In genomic region chr11:46235777-46236688, GRCh38 we compare ENCODE assay signal across 13 cellular contexts. TPM values are rescaled to one million over a fixed set of nuclear protein-coding genes. Genes with fewer than 3 reads are reported as not detected.
DNase-seq lines count a peak whose midpoint lies in the region; ATAC-seq and TF ChIP-seq lines count a peak whose summit lies in the region.
"Had no signal": no experiment of that assay in that cellular context is flagged by ENCODE, and none has a peak within 500 bp of the region (broad histone marks: within the 10 kb centered on the region; RNA-seq: fewer than 3 reads in every experiment).

No MANE protein-coding gene starts in this region.

- H3K27me3 ChIP-seq in BLaER1 treated with 17β-estradiol and CSF1 and Interleukin-3, amounts not matched to agents 10 nM and 100 nM: peaks cover 15 to 54% (median 39%) of the 10 kb centered on the region in 11 experiments
- H3K27me3 ChIP-seq in left lung (peaks cover 0 to 16% of the 10 kb centered on the region in 2 donors), BE2C (peaks cover 6% of the 10 kb centered on the region; the same call in 1 of the 2 replicates)
- H3K27me3 ChIP-seq: body of pancreas had no signal

- H3K9ac ChIP-seq in BLaER1 treated with 17β-estradiol and CSF1 and Interleukin-3, amounts not matched to agents 10 nM and 100 nM: no peak overlapping the region

- peaks cover 7 to 24% (median 21%) of the 10 kb centered on the region in 3 donors for H3K4me1 Mint-ChIP-seq in T-cell

- H3K9me3 ChIP-seq in BLaER1 treated with 17β-estradiol and CSF1 and Interleukin-3, amounts not matched to agents 10 nM and 100 nM (replicated peaks in 1 of 11): peaks cover 5 to 34% (median 9%) of the 10 kb centered on the region in 11 experiments; a peak in 18 of 22 replicates
- H3K9me3 ChIP-seq in left lung: no peaks in the 10 kb centered on the region
- no peaks in the 10 kb centered on the region for H3K9me3 ChIP-seq in BE2C
- H3K9me3 ChIP-seq: body of pancreas had no signal

- no peaks in the 10 kb centered on the region for H4K20me1 ChIP-seq in BLaER1 treated with 17β-estradiol and CSF1 and Interleukin-3, amounts not matched to agents 10 nM and 100 nM

- H3K4me1 ChIP-seq in BLaER1 treated with 17β-estradiol and CSF1 and Interleukin-3, amounts not matched to agents 10 nM and 100 nM: peaks cover 16 to 41% (median 32%) of the 10 kb centered on the region in 10 experiments
- H3K4me1 ChIP-seq in left lung: peaks cover 21 to 43% of the 10 kb centered on the region in 2 donors
- no peaks in the 10 kb centered on the region; the same call in 1 of the 2 replicates for H3K4me1 ChIP-seq in BE2C

- no peaks in the 10 kb centered on the region for H3K36me3 Mint-ChIP-seq in T-cell

- peak overlapping the region in 6 of 11 experiments; percentile 6 to 93 (median 68); a peak in 11 of 22 replicates for H3K4me2 ChIP-seq in BLaER1 treated with 17β-estradiol and CSF1 and Interleukin-3, amounts not matched to agents 10 nM and 100 nM

- H3K27me3 Mint-ChIP-seq in T-cell: peaks cover 24 to 27% of the 10 kb centered on the region in 2 donors

- peak overlapping the region in 5 of 11 experiments; percentile 23 to 71 (median 33); a peak in 5 of 22 replicates for H3K27ac ChIP-seq in BLaER1 treated with 17β-estradiol and CSF1 and Interleukin-3, amounts not matched to agents 10 nM and 100 nM
- H3K27ac ChIP-seq in left lung: peak overlapping the region; percentile 29 to 91

- H3K4me3 ChIP-seq in BLaER1 treated with 17β-estradiol and CSF1 and Interleukin-3, amounts not matched to agents 10 nM and 100 nM: no peak overlapping the region
- H3K4me3 ChIP-seq in left lung (no peak overlapping the region), BE2C (ENCODE audit: low read depth, low read length) (no peak overlapping the region)
- H3K4me3 ChIP-seq: body of pancreas had no signal

- DNase-seq in HCEC 1CT: peak; percentile 30
- DNase-seq in T-cell: no peak
- no peak for DNase-seq in left lung
- no peak for DNase-seq in GM19238 (ENCODE audit: insufficient read length, low spot score)
- no peak for DNase-seq in UCSD-AML1 (lab: John Stamatoyannopoulos, UW; ENCODE audit: unreplicated experiment)
- DNase-seq in BE2C: no peak
- DNase-seq: body of pancreas; COR-L47; NCI-H1930; stimulated activated naive CD8-positive, alpha-beta T cell treated with anti-CD3 and anti-CD28 coated beads, Interleukin-15, Interleukin-2, amounts not matched to agents 100 U/mL and 50 U/mL, for 24 hours; T1000 had no signal

- intact Hi-C loops in left lung (cut with DNase I): loop anchor here in 1 of 2 donors (10.0 kb wide), 1 partner anchor 111 kb away; the partner anchor contains the start of gene PHF21A

- TF ChIP-seq CTCF in left lung (IDR thresholded peaks at IDR 0.05): no peak
- no peak for TF ChIP-seq CTCF in BE2C (IDR thresholded peaks at IDR 0.05; ENCODE audit: low read depth, low read length)

- peak overlapping the region in 2 of 3 donors; percentile 21 to 95 for H3K4me3 Mint-ChIP-seq in T-cell

- no peaks in the 10 kb centered on the region for H3K9me3 Mint-ChIP-seq in T-cell

- POLR2A ChIA-PET in T-cell (lab: Charles Lee): interaction anchor here in 1 of 2 donors (0.6 kb wide), 1 partner anchor 325 kb away, joined by 5 read pairs; no protein-coding TSS in a partner anchor

- CTCF ChIA-PET in T-cell (lab: Charles Lee): interaction anchor here in 1 of 2 donors (0.7 kb wide), 1 partner anchor 311 kb away, joined by 3 read pairs; no protein-coding TSS in a partner anchor

- H3K27ac Mint-ChIP-seq in T-cell: no peak overlapping the region

- H3K36me3 ChIP-seq in BLaER1 treated with 17β-estradiol and CSF1 and Interleukin-3, amounts not matched to agents 10 nM and 100 nM: no peaks in the 10 kb centered on the region
- H3K36me3 ChIP-seq in left lung (no peaks in the 10 kb centered on the region), BE2C (no peaks in the 10 kb centered on the region)

- ATAC-seq in T-cell (replicated peaks in 1 of 4) (no peak), left lung (no peak), GM21786 (IDR thresholded peaks at IDR 0.05; ENCODE audit: unreplicated experiment) (no peak)
- ATAC-seq: body of pancreas had no signal

RNA-seq across cellular contexts. Expression of gene CREB3L1, which starts 41.4 kb away (rescaled TPM):
- total RNA-seq in T-cell (under 1 TPM in 3 of 5 donors, not detected in 2; 0.38 to 0.72 (median 0.38) TPM), left lung (10 to 100 TPM; 40.5 to 59.3 TPM)
- 0.42 TPM for polyA plus RNA-seq in BE2C (2012; ENCODE audit: insufficient read depth, insufficient read length, low read depth)

Comparison
In these comparisons a context has a peak if more than half of its experiments do, and no peak if none do; other contexts are left out.
1. RNA of gene CREB3L1, which starts 41.4 kb away (total RNA-seq): 40.5 to 59.3 TPM in left lung; 0.38 to 0.72 TPM in T-cell; every median in the first group is over 10 times any median in the second.